8 cellular contexts compared by ENCODE assay signal in the genomic region with DNA sequence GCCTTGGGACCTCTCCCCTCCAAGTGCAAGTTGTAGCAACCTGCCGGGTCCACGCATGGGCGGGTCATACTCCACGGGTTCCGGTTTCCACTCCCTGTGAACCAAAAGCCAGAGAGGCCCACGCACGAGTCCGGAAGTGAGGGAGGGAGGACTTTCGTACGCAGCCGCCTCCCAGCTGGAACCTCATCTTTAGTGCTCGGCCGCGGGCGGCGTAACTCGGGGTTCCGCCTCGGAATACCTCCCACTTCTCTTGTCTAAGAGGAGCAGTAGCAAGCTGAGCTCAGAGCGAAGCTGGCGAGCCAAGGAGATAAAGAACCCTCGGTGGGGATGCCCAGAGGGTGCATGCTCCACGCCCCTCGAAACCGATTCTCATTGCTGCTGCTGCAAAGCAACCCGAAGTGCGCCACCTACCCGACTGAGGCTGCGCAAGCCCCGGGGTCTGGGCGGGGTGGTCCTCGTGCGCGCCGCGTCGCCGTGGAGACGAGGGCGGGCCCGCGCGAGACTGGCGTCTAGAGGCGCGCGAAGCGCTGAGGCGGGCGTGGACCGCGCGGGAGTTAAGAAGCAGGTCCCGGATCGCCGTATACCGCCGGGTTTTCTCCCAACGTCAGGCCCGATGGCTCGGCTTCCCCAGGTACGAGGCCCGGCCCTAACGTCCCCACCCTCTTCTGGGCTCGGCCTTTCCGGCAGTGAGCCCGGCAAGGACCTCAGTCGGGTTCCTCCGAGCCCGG. TPM values are rescaled to one million over a fixed set of nuclear protein-coding genes. Genes with fewer than 3 reads are reported as not detected.
DNase-seq lines count a peak whose midpoint lies in the region; ATAC-seq and TF ChIP-seq lines count a peak whose summit lies in the region.

Gene SFI1, plus strand, starts transcription at position 530 of the 728 bp plus-strand sequence. CDS start 11,749 bp downstream, outside the sequence.

- H3K4me3 ChIP-seq in dorsolateral prefrontal cortex (peak within 1 kb of the TSS; percentile 57 to 98 (median 91)), lower leg skin (ENCODE audit: low read depth, poor library complexity, severe bottlenecking) (peak within 1 kb of the TSS; percentile 59)

- no peaks in the 10 kb centered on the region for H3K27me3 ChIP-seq in dorsolateral prefrontal cortex

- H3K9me3 Mint-ChIP-seq in activated CD4-positive, alpha-beta memory T cell treated with anti-CD3 and anti-CD28 coated beads for 36 hours = peaks cover 2% of the 10 kb centered on the region

- H3K27me3 Mint-ChIP-seq in activated CD4-positive, alpha-beta memory T cell treated with anti-CD3 and anti-CD28 coated beads for 36 hours = no peaks in the 10 kb centered on the region

- H3K27ac Mint-ChIP-seq in activated CD4-positive, alpha-beta memory T cell treated with anti-CD3 and anti-CD28 coated beads for 36 hours = peak within 1 kb of the TSS; percentile 94

- TF ChIP-seq CTCF in dorsolateral prefrontal cortex (IDR thresholded peaks at IDR 0.05 in 54 of 56, conservative IDR thresholded peaks at IDR 0.05 in 2 of 56; ENCODE audit: low read depth in 1 of 56, partially characterized antibody in 56 of 56) (peak in 53 of 56 donors; percentile 28 to 77 (median 50)), lower leg skin (IDR thresholded peaks at IDR 0.05) (no peak)

- WGBS in lower leg skin, 2 donors = 0 to 1% methylated on average over 28 to 37 of the region's 70 CpGs

- peaks cover 32% of the 10 kb centered on the region for H3K36me3 Mint-ChIP-seq in activated CD4-positive, alpha-beta memory T cell treated with anti-CD3 and anti-CD28 coated beads for 36 hours

- H3K4me1 Mint-ChIP-seq in activated CD4-positive, alpha-beta memory T cell treated with anti-CD3 and anti-CD28 coated beads for 36 hours (ENCODE audit: low read depth) = peaks cover 50% of the 10 kb centered on the region

- no peak for TF ChIP-seq POLR2A in lower leg skin (IDR thresholded peaks at IDR 0.05)

- POLR2A ChIA-PET in activated CD4-positive, alpha-beta memory T cell treated with anti-CD3 and anti-CD28 coated beads for 36 hours (lab: Charles Lee) = interaction anchor here (0.7 to 1.1 kb wide), 2 partner anchors 41 to 134 kb away, joined by 3 to 4 read pairs; no protein-coding TSS in a partner anchor

- peak; percentile 96 for DNase-seq in CD1c-positive myeloid dendritic cell (ENCODE audit: extremely low spot score)
- peak; percentile 90 for DNase-seq in NCI-H82 (lab: John Stamatoyannopoulos, UW)
- DNase-seq in activated CD4-positive, alpha-beta memory T cell treated with anti-CD3 and anti-CD28 coated beads for 36 hours = peak; percentile 96
- DNase-seq in dorsolateral prefrontal cortex = peak; percentile 89 to 96 (median 94)
- peak; percentile 88 to 97 for DNase-seq in lower leg skin (ENCODE audit: low spot score in 2 of 2)
- peak; percentile 93 to 97 for DNase-seq in stimulated activated CD4-positive, alpha-beta T cell treated with anti-CD3 and anti-CD28 coated beads, Interleukin-4, amount 100 ng/mL, for 48 hours (ENCODE audit: low read depth in 2 of 2)

- CTCF ChIA-PET in activated CD4-positive, alpha-beta memory T cell treated with anti-CD3 and anti-CD28 coated beads for 36 hours (lab: Charles Lee) = no interaction called here

- H3K4me3 Mint-ChIP-seq in activated CD4-positive, alpha-beta memory T cell treated with anti-CD3 and anti-CD28 coated beads for 36 hours = peak within 1 kb of the TSS; percentile 92

- ATAC-seq in GM19395 (IDR thresholded peaks at IDR 0.05; ENCODE audit: unreplicated experiment) (peak; percentile 76), HG03565 (IDR thresholded peaks at IDR 0.05; ENCODE audit: unreplicated experiment) (peak; percentile 72)

- intact Hi-C loops in activated CD4-positive, alpha-beta memory T cell treated with anti-CD3 and anti-CD28 coated beads for 36 hours (cut with micrococcal nuclease) = loop anchor here (1.0 to 2.0 kb wide), 4 partner anchors 28 to 166 kb away; partner anchors contain the start of gene PISD
- intact Hi-C loops in dorsolateral prefrontal cortex (cut with DNase I) (loop anchor here (5.0 to 10.0 kb wide), 4 partner anchors 136 to 459 kb away; partner anchors contain the start of genes DEPDC5 (in 1 of the 2), PISD (in 1 of the 2) and PRR14L (in 1 of the 2)), lower leg skin (cut with DNase I; ENCODE audit: low total_unique reads) (loop anchor here (10.0 kb wide), 1 partner anchor 151 kb away; the partner anchor contains the start of gene PATZ1)

- peak within 1 kb of the TSS; percentile 44 to 94 (median 85) for H3K27ac ChIP-seq in dorsolateral prefrontal cortex

RNA-seq across cellular contexts. Expression of gene SFI1, which starts in this region (rescaled TPM):
- 100 to 1,000 TPM; 227 to 240 TPM for total RNA-seq in activated CD4-positive, alpha-beta memory T cell treated with anti-CD3 and anti-CD28 coated beads for 36 hours
- total RNA-seq in dorsolateral prefrontal cortex (100 to 1,000 TPM in 2 of 120 experiments, 10 to 100 TPM in 118; 34.7 to 122 (median 64.4) TPM), lower leg skin (10 to 100 TPM; 24.2 to 66.4 (median 32.2) TPM)

Comparison
In these comparisons a context has a peak if more than half of its experiments do, and no peak if none do; other contexts are left out.
1. Peak in every context shown above with its lines: DNase-seq, ATAC-seq, H3K4me3 ChIP-seq and H3K27ac ChIP-seq.
2. CTCF ChIP-seq: peak in dorsolateral prefrontal cortex (53 of 56); none in lower leg skin (0 of 3).